Comparison of ENCODE assay signal across 2 cellular contexts in genomic region chr1:107526524-107527198, GRCh38.
TF ChIP-seq lines count a peak whose summit lies in the region.

No MANE protein-coding gene starts in this region.

TF ChIP-seq in HepG2, 621 proteins besides CTCF, POLR2A, EP300 and RAD21 (continued from another document and continues in another):
- 0 out of 2 replicates have a peak, but pooled peaks have one; percentile 38 for TF ChIP-seq ZNF512B (CRISPR knock-in tag; IDR thresholded peaks at IDR 0.05; ENCODE audit: borderline replicate concordance)
- peak; percentile 90 for TF ChIP-seq SKIL (CRISPR knock-in tag; IDR thresholded peaks at IDR 0.05; ENCODE audit: borderline replicate concordance)
- peak; percentile 97 for TF ChIP-seq ZNF503 (CRISPR knock-in tag; IDR thresholded peaks at IDR 0.05)
- 0 out of 2 replicates have a peak, but pooled peaks have one; percentile 46 for TF ChIP-seq RFXANK (CRISPR knock-in tag; IDR thresholded peaks at IDR 0.05)
- TF ChIP-seq ZBTB37 (CRISPR knock-in tag; IDR thresholded peaks at IDR 0.05): peak; percentile 70; the same call in 1 of the 2 replicates
- no peak for TF ChIP-seq ZFP91 (CRISPR knock-in tag; IDR thresholded peaks at IDR 0.05; ENCODE audit: borderline replicate concordance)
- peak; percentile 64; the same call in 1 of the 2 replicates for TF ChIP-seq HIC2 (CRISPR knock-in tag; IDR thresholded peaks at IDR 0.05; ENCODE audit: low read depth)

TF ChIP-seq in GM23338, 12 proteins besides CTCF, POLR2A, EP300 and RAD21 (continued from another document):
- TF ChIP-seq ZNF462 (CRISPR knock-in tag; IDR thresholded peaks at IDR 0.05): no peak
- no peak for TF ChIP-seq NANOG (IDR thresholded peaks at IDR 0.05; ENCODE audit: borderline replicate concordance)
- no peak for TF ChIP-seq POLR2AphosphoS5 (IDR thresholded peaks at IDR 0.05; ENCODE audit: low read depth)
- no peak for TF ChIP-seq EZH2 (IDR thresholded peaks at IDR 0.05; ENCODE audit: low read depth, unreplicated experiment)
- no peak for TF ChIP-seq CREB1 (CRISPR knock-in tag; IDR thresholded peaks at IDR 0.05; ENCODE audit: low read depth)
- no peak for TF ChIP-seq ZNF114 (CRISPR knock-in tag; IDR thresholded peaks at IDR 0.05)
- TF ChIP-seq STAT1 (IDR thresholded peaks at IDR 0.05; ENCODE audit: unreplicated experiment): no peak
- TF ChIP-seq EZH2phosphoT487 (IDR thresholded peaks at IDR 0.05; ENCODE audit: unreplicated experiment): no peak
TF ChIP-seq in GM23338: peak in this region for 0.
